In genomic region chr15:40320931-40321371, GRCh38 we compare ENCODE assay signal across 8 cellular contexts. TPM values are rescaled to one million over a fixed set of nuclear protein-coding genes. Genes with fewer than 3 reads are reported as not detected.
DNase-seq lines count a peak whose midpoint lies in the region; ATAC-seq and TF ChIP-seq lines count a peak whose summit lies in the region.

No MANE protein-coding gene starts in this region.

- no peak overlapping the region for H2AK9ac ChIP-seq in IMR-90 (replicated peaks; ENCODE audit: low read depth, low read length, poor library complexity)

- peak; percentile 81 for TF ChIP-seq CTCF in IMR-90 (conservative IDR thresholded peaks at IDR 0.05; ENCODE audit: low read depth, low read length)
- TF ChIP-seq CTCF in PC-9 (conservative IDR thresholded peaks at IDR 0.05) = peak; percentile 89

- no peak overlapping the region for H3K14ac ChIP-seq in IMR-90 (replicated peaks; ENCODE audit: low read depth, low read length)

- no peak overlapping the region for H3K9ac ChIP-seq in IMR-90 (ENCODE audit: low read depth, low read length)

- TF ChIP-seq POLR2A in IMR-90 (IDR thresholded peaks at IDR 0.05; ENCODE audit: low read depth, low read length) = no peak

- ATAC-seq in IMR-90 (ENCODE audit: low read depth) (peak; percentile 23; the same call in 1 of the 2 replicates), HG02571 (IDR thresholded peaks at IDR 0.05; ENCODE audit: unreplicated experiment) (no peak)

- H2BK15ac ChIP-seq in IMR-90 (ENCODE audit: low read depth, low read length) = no peak overlapping the region

- no peak overlapping the region for H2AK5ac ChIP-seq in IMR-90 (ENCODE audit: low read depth, low read length)

- in situ Hi-C loops in IMR-90 (cut with MboI; ENCODE audit: low sequenced_read_pairs) = loop anchor here (5.0 kb wide), 1 partner anchor 101 kb away; no protein-coding TSS in a partner anchor

- POLR2A ChIA-PET in IMR-90 (lab: Charles Lee; ENCODE audit: unreplicated experiment) (no interaction called here), PC-9 (lab: Charles Lee; ENCODE audit: unreplicated experiment) (no interaction called here)

- no peak overlapping the region for H3K4ac ChIP-seq in IMR-90 (ENCODE audit: low read depth, low read length)

- CTCF ChIA-PET in IMR-90 (lab: Yijun Ruan, JAX) (interaction anchor here (0.6 to 3.6 kb wide), 4 partner anchors 11 to 269 kb away, joined by 5 to 18 read pairs (median 10); no protein-coding TSS in a partner anchor), PC-9 (lab: Charles Lee) (interaction anchor here (0.6 kb wide), 1 partner anchor 550 kb away, joined by 3 read pairs; no protein-coding TSS in a partner anchor)
- CTCF ChIA-PET in activated naive CD4-positive, alpha-beta T cell treated with anti-CD3 and anti-CD28 coated beads, Interleukin-2, amount 10 ng/mL, durations not matched to agents 7 days and 5 days (lab: Charles Lee) = interaction anchor here (1.3 to 21.9 kb wide), 6 partner anchors 8 to 102 kb away, joined by 3 to 425 read pairs (median 20); partner anchors contain the start of genes CCDC9B and PLCB2

- BruUV-seq in IMR-90 (replicated peaks; lab: Mats Ljungman, UMichigan) (no TSS peak), PC-9 (replicated peaks; lab: Mats Ljungman, UMichigan) (no TSS peak)

- H4K91ac ChIP-seq in IMR-90 (ENCODE audit: insufficient read depth, low read depth, low read length) = no peak overlapping the region

- no peak overlapping the region for H2BK20ac ChIP-seq in IMR-90 (ENCODE audit: low read depth, low read length)

- no peaks in the 10 kb centered on the region for H3K9me3 Mint-ChIP-seq in activated naive CD4-positive, alpha-beta T cell treated with anti-CD3 and anti-CD28 coated beads, Interleukin-2, amount 10 ng/mL, durations not matched to agents 7 days and 5 days

- 0 out of 2 replicates have a peak, but pooled peaks cover 2% of the 10 kb centered on the region for H3K79me2 ChIP-seq in PC-9 (ENCODE audit: low read depth)

- H3K27ac ChIP-seq in IMR-90 (ENCODE audit: insufficient read depth, low read length) (no peak overlapping the region), PC-9 (no peak overlapping the region)

- no peak overlapping the region for H3K4me3 Mint-ChIP-seq in activated naive CD4-positive, alpha-beta T cell treated with anti-CD3 and anti-CD28 coated beads, Interleukin-2, amount 10 ng/mL, durations not matched to agents 7 days and 5 days

- H3K27me3 Mint-ChIP-seq in activated naive CD4-positive, alpha-beta T cell treated with anti-CD3 and anti-CD28 coated beads, Interleukin-2, amount 10 ng/mL, durations not matched to agents 7 days and 5 days = peaks cover 50% of the 10 kb centered on the region

- peaks cover 14% of the 10 kb centered on the region for H3K27me3 ChIP-seq in IMR-90 (ENCODE audit: control insufficient read depth, insufficient read depth, low read length)
- H3K27me3 ChIP-seq in PC-9 (ENCODE audit: insufficient read depth, low read depth) = no peaks in the 10 kb centered on the region

- no peaks in the 10 kb centered on the region for H3K9me1 ChIP-seq in IMR-90 (ENCODE audit: insufficient read depth, low read length)

- H3K56ac ChIP-seq in IMR-90 (ENCODE audit: extremely low read depth, insufficient read depth, low read length) = no peak overlapping the region

- no peaks in the 10 kb centered on the region for H3K36me3 ChIP-seq in IMR-90 (ENCODE audit: control insufficient read depth, insufficient read depth, low read length)
- no peaks in the 10 kb centered on the region for H3K36me3 ChIP-seq in PC-9 (ENCODE audit: low read depth)

- H2BK120ac ChIP-seq in IMR-90 (ENCODE audit: low read depth, low read length) = no peak overlapping the region

- no peaks in the 10 kb centered on the region for H3F3A ChIP-seq in PC-9 (ENCODE audit: insufficient read depth, low read depth)

- H3K18ac ChIP-seq in IMR-90 (ENCODE audit: low read depth, low read length) = no peak overlapping the region

- no peak overlapping the region for H4K8ac ChIP-seq in IMR-90 (ENCODE audit: low read depth in 2 of 2, low read length in 2 of 2)

- no peak overlapping the region for H2BK5ac ChIP-seq in IMR-90 (ENCODE audit: low read depth, low read length, poor library complexity, severe bottlenecking)

- H3K4me1 Mint-ChIP-seq in activated naive CD4-positive, alpha-beta T cell treated with anti-CD3 and anti-CD28 coated beads, Interleukin-2, amount 10 ng/mL, durations not matched to agents 7 days and 5 days = peaks cover 29% of the 10 kb centered on the region

- TF ChIP-seq RAD21 in IMR-90 (IDR thresholded peaks at IDR 0.05; ENCODE audit: low read length) = peak; percentile 61

- H3K4me3 ChIP-seq in IMR-90 (ENCODE audit: insufficient read depth, low read depth, low read length) (no peak overlapping the region), PC-9 (no peak overlapping the region)

- DNase-seq in DMS79 treated with DMSO at 0.1 percent for 48 hours (lab: John Stamatoyannopoulos, UW) (peak; percentile 37), IMR-90 (peak; percentile 67), PC-9 (peak in 1 of 2 experiments; percentile 53), germinal center (ENCODE audit: low spot score) (peak; percentile 78), pons (ENCODE audit: low spot score) (peak; percentile 82), HPDE6-E6E7 (ENCODE audit: extremely low spot score) (no peak)
- DNase-seq in activated naive CD4-positive, alpha-beta T cell treated with anti-CD3 and anti-CD28 coated beads, Interleukin-2, amount 10 ng/mL, durations not matched to agents 7 days and 5 days = peak; percentile 75

- no peaks in the 10 kb centered on the region for H3K9me2 ChIP-seq in PC-9 (ENCODE audit: insufficient read depth)

- H3K4me1 ChIP-seq in IMR-90 (ENCODE audit: control insufficient read depth, insufficient read depth, low read length) (peaks cover 10% of the 10 kb centered on the region; the same call in 1 of the 2 replicates), PC-9 (replicated peaks; ENCODE audit: insufficient read depth) (peaks cover 10% of the 10 kb centered on the region; the same call in 1 of the 2 replicates)

- H3K79me1 ChIP-seq in IMR-90 (ENCODE audit: low read depth in 1 of 2, low read length in 2 of 2) = peaks cover 14% of the 10 kb centered on the region in 2 experiments

- intact Hi-C loops in IMR-90 (cut with micrococcal nuclease) (loop anchor here (5.0 kb wide), 1 partner anchor 86 kb away; the partner anchor contains the start of gene IVD), PC-9 (cut with micrococcal nuclease; ENCODE audit: unreplicated experiment) (loop anchor here (1.0 to 5.0 kb wide), 2 partner anchors 39 to 47 kb away; partner anchors contain the start of gene ANKRD63)

- H3K4me2 ChIP-seq in IMR-90 (ENCODE audit: low read depth, low read length) (no peak overlapping the region), PC-9 (no peak overlapping the region)

- H4K5ac ChIP-seq in IMR-90 (ENCODE audit: low read depth, low read length) = no peak overlapping the region

- H3K36me3 Mint-ChIP-seq in activated naive CD4-positive, alpha-beta T cell treated with anti-CD3 and anti-CD28 coated beads, Interleukin-2, amount 10 ng/mL, durations not matched to agents 7 days and 5 days = peaks cover 7% of the 10 kb centered on the region

- dilution Hi-C loops in IMR-90 (cut with HindIII; ENCODE audit: low sequenced_read_pairs, unreplicated experiment) = no loop called here

- H3K23ac ChIP-seq in IMR-90 (ENCODE audit: low read depth, low read length) = no peak overlapping the region

- H4K20me1 ChIP-seq in IMR-90 (ENCODE audit: insufficient read depth, low read length) (0 out of 2 replicates have a peak, but pooled peaks cover 12% of the 10 kb centered on the region), PC-9 (ENCODE audit: insufficient read depth) (no peaks in the 10 kb centered on the region)

- H3K9me3 ChIP-seq in IMR-90 (ENCODE audit: control insufficient read depth, insufficient read depth, low read length) (no peaks in the 10 kb centered on the region), PC-9 (ENCODE audit: insufficient read depth, low read depth) (no peaks in the 10 kb centered on the region)

- WGBS in IMR-90 (ENCODE audit: extremely low coverage in 2 of 2, insufficient read length in 1 of 2), 2 experiments = no CpG with 5 or more reads among the region's 2 CpGs

- H2AFZ ChIP-seq in IMR-90 (replicated peaks; ENCODE audit: low read length, poor library complexity) (no peak overlapping the region), PC-9 (no peak overlapping the region)

- H3K27ac Mint-ChIP-seq in activated naive CD4-positive, alpha-beta T cell treated with anti-CD3 and anti-CD28 coated beads, Interleukin-2, amount 10 ng/mL, durations not matched to agents 7 days and 5 days = no peak overlapping the region

TF ChIP-seq in IMR-90, 13 proteins besides CTCF, POLR2A, EP300 and RAD21:
- TF ChIP-seq SMC3 (IDR thresholded peaks at IDR 0.05; ENCODE audit: low read depth, low read length) (peak; percentile 77), FOS (IDR thresholded peaks at IDR 0.05; ENCODE audit: low read depth, low read length) (no peak)
TF ChIP-seq in IMR-90: peak in this region for 1.

RNA-seq across cellular contexts. Expression of gene INAFM2, which starts 2.5 kb away (rescaled TPM):
- total RNA-seq in IMR-90 (2012; rRNA removed) (10.4 and 13.1 TPM in 2 replicates), PC-9 (2021) (2.4 and 3.1 TPM in 2 replicates)
- 11.7 and 14.0 TPM in 2 replicates for polyA plus RNA-seq in IMR-90 (2012; rRNA removed)
- 4.2 and 6.0 TPM in 2 replicates for polyA plus RNA-seq in IMR-90 (2012; cell fraction: cytosol; rRNA removed)
- polyA plus RNA-seq in IMR-90 (2012; cell fraction: nucleus; rRNA removed; ENCODE audit: low replicate concordance) = 6.6 and 18.3 TPM in 2 replicates

RNA-seq across cellular contexts. Expression of gene PLCB2, which starts 13.2 kb away (rescaled TPM):
- total RNA-seq in IMR-90 (2012; rRNA removed) (0.18 and 0.28 TPM in 2 replicates), PC-9 (2021) (0.92 and 1.6 TPM in 2 replicates)
- polyA plus RNA-seq in IMR-90 (2012; rRNA removed) = 0.87 and 1.4 TPM in 2 replicates
- polyA plus RNA-seq in IMR-90 (2012; cell fraction: cytosol; rRNA removed) = 0.45 and 0.78 TPM in 2 replicates
- 2.8 and 3.8 TPM in 2 replicates for polyA plus RNA-seq in IMR-90 (2012; cell fraction: nucleus; rRNA removed; ENCODE audit: low replicate concordance)

RNA-seq across cellular contexts. Expression of gene CCDC9B, which starts 19.8 kb away (rescaled TPM):
- total RNA-seq in IMR-90 (2012; rRNA removed) = 19.7 and 30.0 TPM in 2 replicates
- 26.0 and 30.9 TPM in 2 replicates for polyA plus RNA-seq in IMR-90 (2012; rRNA removed)
- 7.0 and 19.7 TPM in 2 replicates for polyA plus RNA-seq in IMR-90 (2012; cell fraction: cytosol; rRNA removed)
- polyA plus RNA-seq in IMR-90 (2012; cell fraction: nucleus; rRNA removed; ENCODE audit: low replicate concordance) = 52.6 and 88.0 TPM in 2 replicates
- total RNA-seq in PC-9 (2021) = 141 and 168 TPM in 2 replicates

RNA-seq across cellular contexts. Expression of gene PHGR1, which starts 29.9 kb away (rescaled TPM):
- total RNA-seq in IMR-90 (2012; rRNA removed) (not detected in 2 replicates), PC-9 (2021) (not detected in 2 replicates)
- not detected in 2 replicates for polyA plus RNA-seq in IMR-90 (2012; rRNA removed)
- polyA plus RNA-seq in IMR-90 (2012; cell fraction: cytosol; rRNA removed) = not detected in 2 replicates
- not detected in 2 replicates for polyA plus RNA-seq in IMR-90 (2012; cell fraction: nucleus; rRNA removed; ENCODE audit: low replicate concordance)

RNA-seq across cellular contexts. Expression of gene DISP2, which starts 37.1 kb away (rescaled TPM):
- under 0.01 and 0.36 TPM in 2 replicates for total RNA-seq in IMR-90 (2012; rRNA removed)
- 0.34 and 0.42 TPM in 2 replicates for polyA plus RNA-seq in IMR-90 (2012; rRNA removed)
- polyA plus RNA-seq in IMR-90 (2012; cell fraction: cytosol; rRNA removed) = 0.22 and 0.55 TPM in 2 replicates
- polyA plus RNA-seq in IMR-90 (2012; cell fraction: nucleus; rRNA removed; ENCODE audit: low replicate concordance) = 0.41 and 0.76 TPM in 2 replicates
- 0.35 and 0.63 TPM in 2 replicates for total RNA-seq in PC-9 (2021)
